ENCODE assay signal across 25 cellular contexts in genomic region chr10:133622544-133622943, GRCh38. TPM values are rescaled to one million over a fixed set of nuclear protein-coding genes. Genes with fewer than 3 reads are reported as not detected.
"Had no signal": no experiment of that assay in that cellular context is flagged by ENCODE, and none has a peak within 500 bp of the region (broad histone marks: within the 10 kb centered on the region; RNA-seq: fewer than 3 reads in every experiment).

No MANE protein-coding gene starts in this region.

RNA-seq across cellular contexts. Expression of gene FRG2B, which starts 4.1 kb away (rescaled TPM):
- total RNA-seq: endothelial cell of umbilical vein; epithelial cell of proximal tubule; esophagus muscularis mucosa; fibroblast of lung; foreskin keratinocyte; gastroesophageal sphincter; heart left ventricle; hepatocyte; kidney; left lobe of liver; liver; lung; mononuclear cell; natural killer cell treated with Interleukin-12 subunit alpha and Interleukin-12 subunit beta and Interleukin-15 and Interleukin-18, amount 100 ng/mL, for 72 hours; neural crest cell; omental fat pad; pancreas; posterior vena cava; pulmonary artery endothelial cell; spleen; suprapubic skin; transverse colon; upper lobe of right lung; uterus had no signal
- polyA plus RNA-seq: endothelial cell of umbilical vein, fibroblast of lung, foreskin keratinocyte, heart left ventricle, hepatocyte, liver, lung, pancreas, spleen, thymus had no signal

RNA-seq across cellular contexts. Expression of gene SYCE1, which starts 57.2 kb away (rescaled TPM):
- total RNA-seq: endothelial cell of umbilical vein; epithelial cell of proximal tubule; hepatocyte; mononuclear cell; natural killer cell treated with Interleukin-12 subunit alpha and Interleukin-12 subunit beta and Interleukin-15 and Interleukin-18, amount 100 ng/mL, for 72 hours; neural crest cell; pulmonary artery endothelial cell had no signal
- polyA plus RNA-seq: endothelial cell of umbilical vein, foreskin keratinocyte had no signal
